Comparison of ENCODE assay signal across 8 cellular contexts in genomic region chr4:145179861-145180297, GRCh38. TPM values are rescaled to one million over a fixed set of nuclear protein-coding genes. Genes with fewer than 3 reads are reported as not detected.
DNase-seq lines count a peak whose midpoint lies in the region; ATAC-seq and TF ChIP-seq lines count a peak whose summit lies in the region.
"Not testable (repeated sequence)": the region's sequence is repeated elsewhere in the genome, so short reads cannot be mapped to it uniquely, and the experiment has no call there.

No MANE protein-coding gene starts in this region.

- peaks cover 24% of the 10 kb centered on the region for H3F3A ChIP-seq in MM.1S (ENCODE audit: insufficient read depth, low read length)

- POLR2A ChIA-PET in A673 (lab: Charles Lee; ENCODE audit: low non-redundant PET), result not testable (repeated sequence)

- DNase-seq in A673 (ENCODE audit: low spot score) (peak; percentile 43), MM.1S (peak; percentile 47), choroid plexus epithelial cell (ENCODE audit: low read depth) (peak; percentile 39)

- TF ChIP-seq CTCF in A673 (conservative IDR thresholded peaks at IDR 0.05; ENCODE audit: low read depth, low read length); MM.1S (IDR thresholded peaks at IDR 0.05; ENCODE audit: low read length); WI38 (IDR thresholded peaks at IDR 0.05; ENCODE audit: low read depth, low read length); choroid plexus epithelial cell (conservative IDR thresholded peaks at IDR 0.05; ENCODE audit: low read depth, low read length); parathyroid adenoma (IDR thresholded peaks at IDR 0.05): not testable (repeated sequence)

- peak overlapping the region; percentile 89 for H3K9ac ChIP-seq in MM.1S (ENCODE audit: low read length)
- H3K9ac ChIP-seq in iPS-18a (ENCODE audit: low read length), result peak overlapping the region; percentile 74
- not testable (repeated sequence) for H3K9ac ChIP-seq in parathyroid adenoma

- H3K9me2 ChIP-seq in MM.1S (replicated peaks; ENCODE audit: insufficient read depth, low read length), result not testable (repeated sequence)

- peaks cover 25% of the 10 kb centered on the region for H3K4me1 ChIP-seq in A673 (ENCODE audit: insufficient read depth, low read length, poor library complexity, severe bottlenecking)
- H3K4me1 ChIP-seq in MM.1S (ENCODE audit: low read length), result peaks cover 31% of the 10 kb centered on the region
- peaks cover 21% of the 10 kb centered on the region for H3K4me1 ChIP-seq in iPS-18a (ENCODE audit: control insufficient read depth, low read depth, low read length)
- not testable (repeated sequence) for H3K4me1 ChIP-seq in parathyroid adenoma

- H3K36me3 ChIP-seq in A673 (ENCODE audit: insufficient read depth, low read length, poor library complexity, severe bottlenecking); MM.1S (replicated peaks; ENCODE audit: insufficient read depth, low read length); iPS-18a (ENCODE audit: control insufficient read depth, low read depth, low read length); parathyroid adenoma (ENCODE audit: control insufficient read depth, insufficient read depth, low read length): not testable (repeated sequence)

- H3K9me3 ChIP-seq in A673 (ENCODE audit: low read depth, low read length, poor library complexity, severe bottlenecking); MM.1S (replicated peaks; ENCODE audit: insufficient read depth, low read length); iPS-18a (ENCODE audit: control insufficient read depth, low read depth, low read length); parathyroid adenoma (ENCODE audit: control insufficient read depth, low read length): not testable (repeated sequence)

- intact Hi-C loops in A673 (cut with micrococcal nuclease; ENCODE audit: unreplicated experiment), result not testable (repeated sequence)

- not testable (repeated sequence) for H4K20me1 ChIP-seq in MM.1S (ENCODE audit: insufficient read depth, low read length)

- H3K27me3 ChIP-seq in A673 (replicated peaks; ENCODE audit: insufficient read depth, low read depth, low read length, poor library complexity); MM.1S (replicated peaks; ENCODE audit: insufficient read depth, low read length); iPS-18a (ENCODE audit: control insufficient read depth, insufficient read depth, low read length); parathyroid adenoma (ENCODE audit: control insufficient read depth, insufficient read depth, low read length): not testable (repeated sequence)

- ATAC-seq in GM18519 (IDR thresholded peaks at IDR 0.05; ENCODE audit: low FRiP score, unreplicated experiment), result peak; percentile 9
- ATAC-seq in HG02588 (IDR thresholded peaks at IDR 0.05; ENCODE audit: unreplicated experiment), result peak; percentile 20

- H2AFZ ChIP-seq in MM.1S (ENCODE audit: low read length) (peak overlapping the region; percentile 40; the same call in 1 of the 2 replicates), parathyroid adenoma (peak overlapping the region; percentile 82)

- H3K27ac ChIP-seq in A673 (ENCODE audit: low read depth, low read length, poor library complexity, severe bottlenecking) (peak overlapping the region; percentile 91), MM.1S (ENCODE audit: low read length) (peak overlapping the region; percentile 93), parathyroid adenoma (peak overlapping the region; percentile 91)
- not testable (repeated sequence) for H3K27ac ChIP-seq in iPS-18a (ENCODE audit: low read length)

- CTCF ChIA-PET in A673 (lab: Charles Lee), result not testable (repeated sequence)

- H3K79me2 ChIP-seq in MM.1S (ENCODE audit: low read length), result peaks cover 46% of the 10 kb centered on the region
- peaks cover 24% of the 10 kb centered on the region for H3K79me2 ChIP-seq in parathyroid adenoma

- H3K4me3 ChIP-seq in A673 (ENCODE audit: low read depth, low read length, poor library complexity, severe bottlenecking) (peak overlapping the region; percentile 90), MM.1S (ENCODE audit: low read length) (peak overlapping the region; percentile 81), WI38 (ENCODE audit: low read depth, low read length) (peak overlapping the region; percentile 81), choroid plexus epithelial cell (ENCODE audit: low read depth, low read length) (peak overlapping the region; percentile 88), iPS-18a (ENCODE audit: low read length) (peak overlapping the region; percentile 81), parathyroid adenoma (ENCODE audit: low read depth, low read length) (peak overlapping the region; percentile 85)

- not testable (repeated sequence) for BruUV-seq in A673 (replicated peaks; lab: Mats Ljungman, UMichigan)

- H3K4me2 ChIP-seq in MM.1S (ENCODE audit: low read depth, low read length) (peak overlapping the region; percentile 47; the same call in 1 of the 2 replicates), parathyroid adenoma (ENCODE audit: low read length) (peak overlapping the region; percentile 90)

RNA-seq across cellular contexts. Expression of gene OTUD4, which starts 0.5 kb away (rescaled TPM):
- total RNA-seq in A673 (2021), result 38.5 and 44.2 TPM in 2 replicates
